ENCODE assay signal across 8 cellular contexts in the genomic region with DNA sequence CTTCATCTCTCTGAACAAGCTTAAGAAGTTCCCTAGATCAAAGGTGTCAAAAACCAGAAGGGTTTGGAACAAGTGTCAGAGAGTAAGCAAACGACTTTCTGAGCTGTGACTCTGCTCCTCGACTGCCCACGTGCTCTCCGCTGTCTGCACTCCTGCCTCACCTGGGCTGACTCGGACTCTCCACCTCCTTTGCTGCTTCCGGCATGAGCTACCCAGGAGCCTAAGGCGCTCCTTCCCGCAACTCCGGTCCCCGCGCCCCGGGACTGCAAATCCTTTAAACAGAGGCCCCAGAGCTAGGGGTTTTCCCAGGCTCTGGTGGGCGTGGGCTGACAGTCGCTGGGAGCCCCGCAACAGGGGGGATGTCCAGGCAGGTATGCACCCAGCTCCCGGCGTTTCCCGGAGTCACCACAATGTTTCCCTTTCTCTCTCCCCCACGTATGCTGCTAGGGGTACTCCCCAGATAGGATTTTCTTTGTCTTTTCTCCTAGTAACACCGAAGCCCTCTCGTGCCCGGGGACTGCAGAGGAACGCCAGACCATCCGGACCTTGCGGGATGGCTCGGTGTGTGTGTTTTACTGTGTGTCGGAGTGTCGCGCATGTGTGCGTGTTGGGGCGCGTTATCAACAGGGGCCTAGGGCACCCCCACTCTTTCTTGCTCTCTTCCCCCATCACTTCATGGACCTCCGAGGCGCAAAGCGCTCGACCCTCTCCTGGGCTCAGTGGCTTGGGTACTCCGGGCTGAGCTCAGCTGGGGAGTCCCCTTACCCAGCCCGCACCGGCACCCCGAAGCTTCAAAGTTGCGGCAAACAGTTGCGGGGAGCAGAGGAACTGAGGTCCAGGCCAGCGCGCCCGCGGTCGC. TPM values are rescaled to one million over a fixed set of nuclear protein-coding genes. Genes with fewer than 3 reads are reported as not detected.
A peak's percentile ranks its signal among the peaks of the same experiment; 100 is the strongest.
DNase-seq lines count a peak whose midpoint lies in the region; ATAC-seq, FAIRE-seq and TF ChIP-seq lines count a peak whose summit lies in the region.

No MANE protein-coding gene starts in this region.

- H3K27me3 ChIP-seq in right atrium auricular region: peaks cover 0 to 7% of the 10 kb centered on the region in 2 donors

- H3K27ac ChIP-seq in right atrium auricular region: no peak overlapping the region

- FAIRE-seq in GM12892 (lab: Jason Lieb, UNC): no peak

- no peak for TF ChIP-seq POLR2A in GM12892 (IDR thresholded peaks at IDR 0.05; ENCODE audit: low read depth, low read length)

- no peak for TF ChIP-seq CTCF in right atrium auricular region (IDR thresholded peaks at IDR 0.05)
- no peak for TF ChIP-seq CTCF in retinal pigment epithelial cell (conservative IDR thresholded peaks at IDR 0.05; ENCODE audit: low read depth, low read length)

- H3K4me3 ChIP-seq in right atrium auricular region (peak overlapping the region; percentile 31 to 58), retinal pigment epithelial cell (ENCODE audit: low read length) (peak overlapping the region; percentile 50)

- DNase-seq in GM12892 (ENCODE audit: insufficient read length) (peak; percentile 7), NCI-H524 (lab: John Stamatoyannopoulos, UW) (peak; percentile 52 to 58), right atrium auricular region (ENCODE audit: low spot score) (no peak), retinal pigment epithelial cell (ENCODE audit: low read depth) (no peak), EL (no peak), NCI-H2107 (lab: John Stamatoyannopoulos, UW) (no peak), NCI-H1436 (lab: John Stamatoyannopoulos, UW) (no peak)

- H3K9me3 ChIP-seq in right atrium auricular region: no peaks in the 10 kb centered on the region

- no peak for ATAC-seq in HG02759 (IDR thresholded peaks at IDR 0.05; ENCODE audit: unreplicated experiment)

- H3K36me3 ChIP-seq in right atrium auricular region: no peaks in the 10 kb centered on the region

- peaks cover 0 to 24% of the 10 kb centered on the region in 2 donors for H3K4me1 ChIP-seq in right atrium auricular region

RNA-seq across cellular contexts. Expression of gene THSD7B, which starts 0.7 kb away (rescaled TPM):
- polyA plus RNA-seq in GM12892 (2012; ENCODE audit: missing spikeins): 0.06 TPM
- total RNA-seq in right atrium auricular region: under 1 TPM; 0.07 to 0.08 TPM

Comparison
In these comparisons a context has a peak if more than half of its experiments do, and no peak if none do; other contexts are left out.
1. DNase-seq: peak in GM12892 (single experiment) and NCI-H524 (2 of 2); none in right atrium auricular region (single experiment), retinal pigment epithelial cell (single experiment), EL (single experiment), NCI-H2107 (single experiment) and NCI-H1436 (single experiment).